Comparison of ENCODE assay signal across 7 cellular contexts in the genomic region with DNA sequence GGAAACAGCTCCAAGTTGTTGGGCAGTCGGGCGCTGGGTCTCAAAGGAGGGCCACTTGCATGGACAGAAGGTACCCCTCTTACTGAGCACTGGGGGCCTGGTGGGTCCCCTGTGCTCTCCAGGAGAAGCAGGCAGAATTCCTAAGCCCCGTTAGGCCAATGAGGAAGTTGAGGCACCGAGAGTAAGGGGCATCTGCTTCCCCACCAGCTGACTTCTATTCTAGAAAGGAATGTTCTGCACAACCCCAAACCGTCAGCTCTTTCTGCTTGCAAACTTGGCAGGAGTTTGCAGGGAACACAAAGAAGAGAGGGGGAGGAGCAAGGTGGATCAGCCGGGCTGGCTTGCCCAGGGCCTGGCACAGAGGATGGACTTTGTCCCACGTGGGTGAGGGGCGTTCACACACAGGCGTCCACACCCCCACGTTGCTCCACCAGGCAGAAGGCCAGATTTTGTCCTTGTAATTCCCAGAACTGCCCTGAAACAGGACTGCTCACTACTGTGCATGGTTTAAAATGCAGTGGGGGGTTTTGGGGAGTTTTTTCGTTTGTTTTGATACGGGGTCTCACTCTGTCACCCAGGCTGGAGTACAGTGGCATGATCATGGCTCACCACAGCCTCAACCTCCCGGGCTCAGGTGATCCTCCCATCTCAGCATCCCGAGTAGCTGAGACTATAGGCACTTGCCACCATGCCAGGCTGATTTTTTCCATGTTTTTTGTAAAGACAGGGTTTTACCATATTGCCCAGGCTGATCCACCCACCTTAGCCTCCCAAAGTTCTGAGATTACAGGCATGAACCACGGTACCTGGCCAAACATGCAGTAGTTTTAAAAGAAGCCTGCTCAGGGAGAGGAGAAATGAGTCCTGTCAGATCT.
DNase-seq lines count a peak whose midpoint lies in the region; ATAC-seq and TF ChIP-seq lines count a peak whose summit lies in the region.

No MANE protein-coding gene starts in this region.

- no peak overlapping the region for H4K8ac ChIP-seq in mesenchymal stem cell (ENCODE audit: low read length)

- H3K27me3 ChIP-seq in MG63 (no peaks in the 10 kb centered on the region), duodenal mucosa (ENCODE audit: control insufficient read depth in 1 of 2, insufficient read depth in 2 of 2, low read length in 2 of 2) (no peaks in the 10 kb centered on the region), mesenchymal stem cell (ENCODE audit: control insufficient read depth in 1 of 2, insufficient read depth in 1 of 2, low read length in 2 of 2) (peaks cover 0 to under 1% of the 10 kb centered on the region in 2 experiments), upper lobe of left lung (no peaks in the 10 kb centered on the region)

- no peak overlapping the region for H3K4me3 Mint-ChIP-seq in T-cell

- H3K4ac ChIP-seq in mesenchymal stem cell (ENCODE audit: low read depth in 1 of 2, low read length in 2 of 2), result no peak overlapping the region

- H2BK12ac ChIP-seq in mesenchymal stem cell (ENCODE audit: low read length in 2 of 2), result peak overlapping the region in 1 of 2 experiments; percentile 7

- no peaks in the 10 kb centered on the region for H3K9me3 ChIP-seq in MG63
- H3K9me3 ChIP-seq in duodenal mucosa (ENCODE audit: control insufficient read depth in 1 of 2, low read length in 2 of 2), result no peaks in the 10 kb centered on the region
- no peaks in the 10 kb centered on the region for H3K9me3 ChIP-seq in mesenchymal stem cell (ENCODE audit: control insufficient read depth, low read length)
- no peaks in the 10 kb centered on the region for H3K9me3 ChIP-seq in upper lobe of left lung

- no peak overlapping the region for H3K27ac Mint-ChIP-seq in T-cell

- DNase-seq in MG63, result peak; percentile 65
- DNase-seq in mesenchymal stem cell, result no peak
- DNase-seq in upper lobe of left lung, result peak in 1 of 2 donors; percentile 90
- DNase-seq in germinal center (ENCODE audit: low spot score), result no peak
- DNase-seq in T-cell, result no peak

- POLR2A ChIA-PET in T-cell (lab: Charles Lee), result no interaction called here

- H2BK5ac ChIP-seq in mesenchymal stem cell (ENCODE audit: low read depth, low read length, poor library complexity, severe bottlenecking), result no peak overlapping the region

- no peaks in the 10 kb centered on the region for H3K79me1 ChIP-seq in mesenchymal stem cell (replicated peaks; ENCODE audit: low read length, poor library complexity, severe bottlenecking)

- TF ChIP-seq CTCF in upper lobe of left lung (IDR thresholded peaks at IDR 0.05), result no peak

- H3K4me3 ChIP-seq in MG63 (no peak overlapping the region), duodenal mucosa (ENCODE audit: low read depth in 1 of 2, low read length in 2 of 2) (peak overlapping the region; percentile 23 to 33), mesenchymal stem cell (ENCODE audit: insufficient read depth in 1 of 2, low read depth in 1 of 2, low read length in 2 of 2) (peak overlapping the region in 1 of 2 experiments; percentile 8), upper lobe of left lung (no peak overlapping the region)

- H3K14ac ChIP-seq in mesenchymal stem cell (ENCODE audit: low read length in 2 of 2), result no peak overlapping the region

- H3K9ac ChIP-seq in duodenal mucosa (ENCODE audit: low read depth in 1 of 2, low read length in 2 of 2), result peak overlapping the region; percentile 41 to 55
- H3K9ac ChIP-seq in mesenchymal stem cell (ENCODE audit: low read length), result peak overlapping the region; percentile 82

- no peak overlapping the region for H3K23ac ChIP-seq in mesenchymal stem cell (ENCODE audit: low read length in 2 of 2)

- ATAC-seq in upper lobe of left lung (ENCODE audit: low FRiP score in 2 of 2) (peak; percentile 64 to 77), GM21825 (IDR thresholded peaks at IDR 0.05; ENCODE audit: unreplicated experiment) (no peak), T-cell (replicated peaks in 1 of 4) (no peak)

- H3K9me3 Mint-ChIP-seq in T-cell, result no peaks in the 10 kb centered on the region

- H3K4me2 ChIP-seq in mesenchymal stem cell (ENCODE audit: low read length, poor library complexity, severe bottlenecking), result no peak overlapping the region

- H4K91ac ChIP-seq in mesenchymal stem cell (ENCODE audit: low read length), result no peak overlapping the region

- no peak overlapping the region for H2BK15ac ChIP-seq in mesenchymal stem cell (ENCODE audit: low read depth, poor library complexity, severe bottlenecking)

- no peak overlapping the region for H3K18ac ChIP-seq in mesenchymal stem cell (ENCODE audit: low read depth in 1 of 2, low read length in 2 of 2)

- no peak for TF ChIP-seq EP300 in upper lobe of left lung (IDR thresholded peaks at IDR 0.05)

- H3K4me1 Mint-ChIP-seq in T-cell, result peaks cover 21 to 40% (median 28%) of the 10 kb centered on the region in 3 donors

- CTCF ChIA-PET in T-cell (lab: Charles Lee), result interaction anchor here in 1 of 2 donors (0.5 kb wide), 1 partner anchor 12 kb away, joined by 3 read pairs; no protein-coding TSS in a partner anchor

- H3K27me3 Mint-ChIP-seq in T-cell, result peaks cover 6 to 11% of the 10 kb centered on the region in 2 donors

- H3K27ac ChIP-seq in duodenal mucosa (ENCODE audit: low read depth, low read length) (peak overlapping the region; percentile 68), mesenchymal stem cell (ENCODE audit: low read length, poor library complexity, severe bottlenecking) (no peak overlapping the region), upper lobe of left lung (peak overlapping the region in 3 of 4 donors; percentile 49 to 73 (median 49))

- no peak overlapping the region for H2AK5ac ChIP-seq in mesenchymal stem cell (ENCODE audit: low read length, severe bottlenecking)

- H3K36me3 Mint-ChIP-seq in T-cell, result no peaks in the 10 kb centered on the region

- WGBS in mesenchymal stem cell, result 84% methylated on average over 13 of the region's 15 CpGs
- 30 to 49% methylated on average over 10 to 15 of the region's 15 CpGs for WGBS in upper lobe of left lung, 2 donors

- H2BK120ac ChIP-seq in mesenchymal stem cell (ENCODE audit: low read depth, low read length), result no peak overlapping the region

- no peak overlapping the region for H2AFZ ChIP-seq in mesenchymal stem cell (ENCODE audit: low read depth, low read length)

- H3K36me3 ChIP-seq in MG63 (no peaks in the 10 kb centered on the region), duodenal mucosa (ENCODE audit: control insufficient read depth in 1 of 2, insufficient read depth in 2 of 2, low read length in 2 of 2) (no peaks in the 10 kb centered on the region), mesenchymal stem cell (ENCODE audit: control insufficient read depth in 1 of 2, insufficient read depth in 2 of 2, low read depth in 1 of 2, low read length in 2 of 2) (no peaks in the 10 kb centered on the region), upper lobe of left lung (no peaks in the 10 kb centered on the region)

- peaks cover 56% of the 10 kb centered on the region in 2 donors for H3K4me1 ChIP-seq in duodenal mucosa (ENCODE audit: control insufficient read depth in 1 of 2, insufficient read depth in 2 of 2, low read length in 2 of 2)
- H3K4me1 ChIP-seq in mesenchymal stem cell (ENCODE audit: control insufficient read depth, insufficient read depth, low read depth, low read length), result peaks cover 5% of the 10 kb centered on the region
- peaks cover 26 to 38% (median 30%) of the 10 kb centered on the region in 4 donors for H3K4me1 ChIP-seq in upper lobe of left lung

- no peak for TF ChIP-seq POLR2A in upper lobe of left lung (IDR thresholded peaks at IDR 0.05)

Comparison
In these comparisons a context has a peak if more than half of its experiments do, and no peak if none do; other contexts are left out.
1. H3K4me3 ChIP-seq: peak in duodenal mucosa (2 of 2); none in MG63 (single experiment) and upper lobe of left lung (0 of 4).
2. ATAC-seq: peak in upper lobe of left lung (2 of 2); none in GM21825 (single experiment) and T-cell (0 of 4).